26 cellular contexts compared by ENCODE assay signal in the genomic region with DNA sequence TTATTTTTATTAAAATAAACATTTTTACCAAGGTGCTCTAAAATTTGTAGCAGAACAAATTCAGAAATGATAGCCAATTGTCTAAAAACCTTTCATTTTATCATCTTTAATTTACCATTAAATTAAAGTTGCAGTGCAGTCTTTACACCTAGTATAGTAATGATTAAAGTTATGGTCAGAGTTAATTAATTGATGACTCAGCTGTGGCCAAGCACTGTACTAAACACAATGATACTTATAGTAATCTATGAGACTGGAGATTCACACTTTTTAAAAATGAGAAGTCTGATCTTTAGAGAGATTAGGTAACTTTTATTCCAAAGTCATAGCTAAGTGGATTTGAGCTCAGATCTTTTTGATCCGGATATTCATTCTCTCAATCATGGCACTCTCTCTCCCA.
"Had no signal": no experiment of that assay in that cellular context is flagged by ENCODE, and none has a peak within 500 bp of the region (broad histone marks: within the 10 kb centered on the region; RNA-seq: fewer than 3 reads in every experiment).

No MANE protein-coding gene starts in this region.

- H3K4me3 ChIP-seq: colonic mucosa, esophagus squamous epithelium, gastrocnemius medialis, heart right ventricle, left lung, lower lobe of right lung, mucosa of descending colon had no signal

- ATAC-seq: effector memory CD8-positive, alpha-beta T cell; esophagus mucosa; gastrocnemius medialis; heart right ventricle; left cardiac atrium; left lung; left ventricle myocardium superior; lower lobe of right lung; mucosa of descending colon had no signal

- DNase-seq: colonic mucosa; cortex of kidney; effector CD8-positive, alpha-beta T cell; effector memory CD8-positive, alpha-beta T cell; endodermal cell; erythroblast; esophagus squamous epithelium; foreskin fibroblast; foreskin melanocyte; gastrocnemius medialis; glutamatergic neuron; head of caudate nucleus; heart right ventricle; hippocampal formation; left cardiac atrium; left lung; left ventricle myocardium superior; lower lobe of right lung; mesenchymal stem cell; mucosa of descending colon; naive B cell had no signal

- H3K9me3 ChIP-seq: colonic mucosa, esophagus squamous epithelium, gastrocnemius medialis, left lung, lower lobe of right lung, mucosa of descending colon had no signal

- FAIRE-seq: endometrium, islet of Langerhans, keratinocyte had no signal

- H3K27ac ChIP-seq: colonic mucosa, epithelial cell of prostate, esophagus squamous epithelium, gastrocnemius medialis, heart right ventricle, left lung, lower lobe of right lung had no signal

- H3K36me3 ChIP-seq: colonic mucosa, esophagus squamous epithelium, gastrocnemius medialis, heart right ventricle, left lung, lower lobe of right lung had no signal

- H3K4me1 ChIP-seq: colonic mucosa, esophagus squamous epithelium, gastrocnemius medialis, heart right ventricle, left lung, lower lobe of right lung had no signal

- H3K27me3 ChIP-seq: colonic mucosa, esophagus squamous epithelium, gastrocnemius medialis, heart right ventricle, left lung had no signal
